9 cellular contexts compared by ENCODE assay signal in genomic region chr1:170664828-170665617, GRCh38. TPM values are rescaled to one million over a fixed set of nuclear protein-coding genes. Genes with fewer than 3 reads are reported as not detected.
DNase-seq lines count a peak whose midpoint lies in the region; ATAC-seq and TF ChIP-seq lines count a peak whose summit lies in the region.
"Had no signal": no experiment of that assay in that cellular context is flagged by ENCODE, and none has a peak within 500 bp of the region (broad histone marks: within the 10 kb centered on the region; RNA-seq: fewer than 3 reads in every experiment).

No MANE protein-coding gene starts in this region.

- WGBS in mesenchymal stem cell = 3% methylated on average over 37 of the region's 37 CpGs

- ATAC-seq in HG03520 (IDR thresholded peaks at IDR 0.05; ENCODE audit: unreplicated experiment) (no peak), HG03378 (IDR thresholded peaks at IDR 0.05; ENCODE audit: unreplicated experiment) (no peak)
- ATAC-seq: HCT116 had no signal

- H3K4me3 ChIP-seq in MG63 (peak overlapping the region; percentile 39), coronary artery (peak overlapping the region; percentile 71), mesenchymal stem cell (ENCODE audit: insufficient read depth in 1 of 2, low read depth in 1 of 2, low read length in 2 of 2) (peak overlapping the region; percentile 46 to 83)

- DNase-seq in AG20443 (ENCODE audit: low spot score) (peak; percentile 67), MG63 (peak; percentile 67), coronary artery (ENCODE audit: low spot score) (no peak), mesenchymal stem cell (peak; percentile 38), NCI-H2171 (lab: John Stamatoyannopoulos, UW) (no peak), cerebellar cortex (ENCODE audit: low spot score) (no peak)

- H4K8ac ChIP-seq in mesenchymal stem cell (ENCODE audit: low read length) = no peak overlapping the region

- peak overlapping the region; percentile 90 to 97 for H3K27ac ChIP-seq in coronary artery
- H3K27ac ChIP-seq in mesenchymal stem cell (ENCODE audit: low read length, poor library complexity, severe bottlenecking) = no peak overlapping the region

- no peak overlapping the region for H3K23ac ChIP-seq in mesenchymal stem cell (ENCODE audit: low read length in 2 of 2)

- H2BK12ac ChIP-seq in mesenchymal stem cell (ENCODE audit: low read length in 2 of 2) = no peak overlapping the region

- no peak overlapping the region for H2AFZ ChIP-seq in mesenchymal stem cell (ENCODE audit: low read depth, low read length)

- no peak overlapping the region for H2BK15ac ChIP-seq in mesenchymal stem cell (ENCODE audit: low read depth, poor library complexity, severe bottlenecking)

- H3K4ac ChIP-seq in mesenchymal stem cell (ENCODE audit: low read depth in 1 of 2, low read length in 2 of 2) = no peak overlapping the region

- no peaks in the 10 kb centered on the region for H3K9me3 ChIP-seq in MG63
- H3K9me3 ChIP-seq in mesenchymal stem cell (ENCODE audit: control insufficient read depth, low read length) = no peaks in the 10 kb centered on the region

- no peaks in the 10 kb centered on the region for H3K27me3 ChIP-seq in MG63
- peaks cover 0 to 97% of the 10 kb centered on the region in 2 experiments for H3K27me3 ChIP-seq in mesenchymal stem cell (ENCODE audit: control insufficient read depth in 1 of 2, insufficient read depth in 1 of 2, low read length in 2 of 2)

- H2AK5ac ChIP-seq in mesenchymal stem cell (ENCODE audit: low read length, severe bottlenecking) = no peak overlapping the region

- peaks cover 24% of the 10 kb centered on the region for H3K4me1 ChIP-seq in mesenchymal stem cell (ENCODE audit: control insufficient read depth, insufficient read depth, low read depth, low read length)

- no peaks in the 10 kb centered on the region for H3K79me1 ChIP-seq in mesenchymal stem cell (replicated peaks; ENCODE audit: low read length, poor library complexity, severe bottlenecking)

- H2BK5ac ChIP-seq in mesenchymal stem cell (ENCODE audit: low read depth, low read length, poor library complexity, severe bottlenecking) = no peak overlapping the region

- H3K9ac ChIP-seq in mesenchymal stem cell (ENCODE audit: low read length) = peak overlapping the region; percentile 98

- peak overlapping the region; percentile 95 for H3K4me2 ChIP-seq in mesenchymal stem cell (ENCODE audit: low read length, poor library complexity, severe bottlenecking)

- no peak overlapping the region for H3K14ac ChIP-seq in mesenchymal stem cell (ENCODE audit: low read length in 2 of 2)

- H4K91ac ChIP-seq in mesenchymal stem cell (ENCODE audit: low read length) = no peak overlapping the region

- no peak overlapping the region for H3K18ac ChIP-seq in mesenchymal stem cell (ENCODE audit: low read depth in 1 of 2, low read length in 2 of 2)

- peak; percentile 19 for TF ChIP-seq CTCF in coronary artery (IDR thresholded peaks at IDR 0.05)

- no peak overlapping the region for H2BK120ac ChIP-seq in mesenchymal stem cell (ENCODE audit: low read depth, low read length)

- no peaks in the 10 kb centered on the region for H3K36me3 ChIP-seq in MG63
- H3K36me3 ChIP-seq in mesenchymal stem cell (ENCODE audit: control insufficient read depth in 1 of 2, insufficient read depth in 2 of 2, low read depth in 1 of 2, low read length in 2 of 2) = peaks cover 0 to 47% of the 10 kb centered on the region in 2 experiments

RNA-seq across cellular contexts. Expression of gene PRRX1, which starts 1.1 kb away (rescaled TPM):
- total RNA-seq in MG63 (2014; rRNA removed; shearing (Covaris generic); ENCODE audit: low replicate concordance) = 0.27 and 1.2 TPM in 2 replicates
- 0.66 TPM for polyA plus RNA-seq in mesenchymal stem cell (2013, experiment 1 of 2)
- polyA plus RNA-seq in mesenchymal stem cell (2013, experiment 2 of 2) = 0.56 TPM

Comparison
In these comparisons a context has a peak if more than half of its experiments do, and no peak if none do; other contexts are left out.
1. DNase-seq: peak in AG20443 (single experiment), MG63 (single experiment) and mesenchymal stem cell (single experiment); none in coronary artery (single experiment), NCI-H2171 (single experiment) and cerebellar cortex (single experiment).
2. Peak in every context shown above with its lines, with median percentiles within 50 percentile points of each other: H3K4me3 ChIP-seq.